ENCODE assay signal across 1 cellular context in the genomic region with DNA sequence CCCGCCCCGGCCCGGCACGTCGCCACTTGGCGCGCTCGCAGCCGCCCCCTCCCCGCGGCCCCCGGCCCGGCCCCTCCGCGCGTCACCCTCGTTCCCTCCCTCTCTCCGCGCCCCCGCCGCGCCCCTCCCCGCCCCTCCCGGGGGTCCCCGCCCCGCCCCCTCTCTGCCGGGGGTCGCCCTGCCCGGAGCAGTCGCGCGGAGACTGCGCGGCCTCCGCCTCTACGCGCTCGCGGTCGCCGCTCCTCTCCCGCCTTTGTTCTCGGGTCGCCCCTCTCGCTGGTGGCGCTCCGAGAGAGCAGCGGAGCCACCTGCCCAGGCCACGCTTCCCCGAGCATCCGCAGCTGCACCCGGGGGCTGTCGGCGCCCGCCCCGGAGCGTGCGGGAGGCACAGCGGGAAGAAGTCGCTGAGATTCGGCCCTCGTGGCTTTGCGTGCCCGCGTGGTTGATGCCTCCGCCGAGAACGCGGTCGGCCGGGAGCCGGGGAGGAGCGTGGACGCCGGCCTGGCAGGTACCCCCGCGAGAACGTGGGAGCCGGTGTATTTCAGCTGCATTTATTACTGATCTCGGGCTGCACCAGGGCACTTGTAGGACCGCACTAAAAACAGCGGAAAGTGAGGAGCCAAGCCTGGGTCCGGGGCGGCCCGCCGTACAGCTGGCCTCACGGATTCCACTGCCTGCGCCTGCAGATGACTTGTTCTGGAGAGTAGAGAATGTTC.
TF ChIP-seq lines count a peak whose summit lies in the region.

No MANE protein-coding gene starts in this region.

TF ChIP-seq in HepG2, 621 proteins besides CTCF, POLR2A, EP300 and RAD21 (continued from another document and continues in another):
- TF ChIP-seq, protein P1, sequence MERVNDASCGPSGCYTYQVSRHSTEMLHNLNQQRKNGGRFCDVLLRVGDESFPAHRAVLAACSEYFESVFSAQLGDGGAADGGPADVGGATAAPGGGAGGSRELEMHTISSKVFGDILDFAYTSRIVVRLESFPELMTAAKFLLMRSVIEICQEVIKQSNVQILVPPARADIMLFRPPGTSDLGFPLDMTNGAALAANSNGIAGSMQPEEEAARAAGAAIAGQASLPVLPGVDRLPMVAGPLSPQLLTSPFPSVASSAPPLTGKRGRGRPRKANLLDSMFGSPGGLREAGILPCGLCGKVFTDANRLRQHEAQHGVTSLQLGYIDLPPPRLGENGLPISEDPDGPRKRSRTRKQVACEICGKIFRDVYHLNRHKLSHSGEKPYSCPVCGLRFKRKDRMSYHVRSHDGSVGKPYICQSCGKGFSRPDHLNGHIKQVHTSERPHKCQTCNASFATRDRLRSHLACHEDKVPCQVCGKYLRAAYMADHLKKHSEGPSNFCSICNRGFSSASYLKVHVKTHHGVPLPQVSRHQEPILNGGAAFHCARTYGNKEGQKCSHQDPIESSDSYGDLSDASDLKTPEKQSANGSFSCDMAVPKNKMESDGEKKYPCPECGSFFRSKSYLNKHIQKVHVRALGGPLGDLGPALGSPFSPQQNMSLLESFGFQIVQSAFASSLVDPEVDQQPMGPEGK (CRISPR knock-in tag; IDR thresholded peaks at IDR 0.05), result 0 out of 2 replicates have a peak, but pooled peaks have one; percentile 47
- TF ChIP-seq GZF1 (CRISPR knock-in tag; IDR thresholded peaks at IDR 0.05) (peak; percentile 88), FOXA1 (IDR thresholded peaks at IDR 0.05) (no peak), FOXA1 (CRISPR knock-in tag; IDR thresholded peaks at IDR 0.05) (0 out of 2 replicates have a peak, but pooled peaks have one; percentile 26), RFXANK (CRISPR knock-in tag; IDR thresholded peaks at IDR 0.05) (no peak), ZNF7 (CRISPR knock-in tag; IDR thresholded peaks at IDR 0.05) (no peak), ZNF251 (CRISPR knock-in tag; IDR thresholded peaks at IDR 0.05) (no peak), FIP1L1 (IDR thresholded peaks at IDR 0.05; ENCODE audit: borderline replicate concordance, insufficient read depth, low read depth, low read length) (0 out of 2 replicates have a peak, but pooled peaks have one; percentile 89), NR2F1 (CRISPR knock-in tag; IDR thresholded peaks at IDR 0.05) (no peak), ZNF761 (CRISPR knock-in tag; conservative IDR thresholded peaks at IDR 0.05) (0 out of 2 replicates have a peak, but pooled peaks have one; percentile 58), MZF1 (CRISPR knock-in tag; IDR thresholded peaks at IDR 0.05; ENCODE audit: borderline replicate concordance) (no peak), NCOA2 (CRISPR knock-in tag; IDR thresholded peaks at IDR 0.05) (no peak; the same call in 1 of the 2 replicates), ZNF589 (CRISPR knock-in tag; conservative IDR thresholded peaks at IDR 0.05) (peak; percentile 97), NFIB (CRISPR knock-in tag; IDR thresholded peaks at IDR 0.05; ENCODE audit: borderline replicate concordance) (0 out of 2 replicates have a peak, but pooled peaks have one; percentile 58), AHR (CRISPR knock-in tag; IDR thresholded peaks at IDR 0.05) (peak; percentile 74; the same call in 1 of the 2 replicates), ZNF224 (CRISPR knock-in tag; IDR thresholded peaks at IDR 0.05) (no peak), KDM4B (CRISPR knock-in tag; IDR thresholded peaks at IDR 0.05) (peak; percentile 88), ZNF674 (CRISPR knock-in tag; IDR thresholded peaks at IDR 0.05; ENCODE audit: low read depth) (peak; percentile 90; the same call in 1 of the 2 replicates), ZFX (CRISPR knock-in tag; IDR thresholded peaks at IDR 0.05; ENCODE audit: low read depth) (peak; percentile 80), GTF2F1 (IDR thresholded peaks at IDR 0.05; ENCODE audit: low read length) (no peak), ZNF17 (CRISPR knock-in tag; IDR thresholded peaks at IDR 0.05) (no peak), POGZ (CRISPR knock-in tag; IDR thresholded peaks at IDR 0.05) (peak; percentile 76), SNRNP70 (IDR thresholded peaks at IDR 0.05; ENCODE audit: low read depth, low read length) (no peak), ATAD3A (CRISPR knock-in tag; IDR thresholded peaks at IDR 0.05) (no peak), ZBTB42 (CRISPR knock-in tag; IDR thresholded peaks at IDR 0.05) (peak; percentile 90), ZNF614 (CRISPR knock-in tag; IDR thresholded peaks at IDR 0.05; ENCODE audit: borderline replicate concordance) (peak; percentile 47; the same call in 1 of the 2 replicates), MAFK (conservative IDR thresholded peaks at IDR 0.05 in 1 of 2, IDR thresholded peaks at IDR 0.05 in 1 of 2; ENCODE audit: low read length in 2 of 2) (no peak), HHEX (CRISPR knock-in tag; IDR thresholded peaks at IDR 0.05) (no peak), PAX8 (CRISPR knock-in tag; IDR thresholded peaks at IDR 0.05; ENCODE audit: borderline replicate concordance) (no peak), ZNF788 (CRISPR knock-in tag; IDR thresholded peaks at IDR 0.05; ENCODE audit: borderline replicate concordance) (0 out of 2 replicates have a peak, but pooled peaks have one; percentile 18), ZBTB7A (CRISPR knock-in tag; IDR thresholded peaks at IDR 0.05) (peak; percentile 98), ATF7-NPFF (CRISPR knock-in tag; IDR thresholded peaks at IDR 0.05; ENCODE audit: low read depth) (peak; percentile 91; the same call in 1 of the 2 replicates), ZNF235 (CRISPR knock-in tag; IDR thresholded peaks at IDR 0.05; ENCODE audit: borderline replicate concordance) (peak; percentile 93; the same call in 1 of the 2 replicates), HCFC1 (IDR thresholded peaks at IDR 0.05; ENCODE audit: low read depth, low read length) (peak; percentile 4; the same call in 1 of the 2 replicates), GTF3A (CRISPR knock-in tag; conservative IDR thresholded peaks at IDR 0.05) (no peak), JUN (CRISPR knock-in tag; IDR thresholded peaks at IDR 0.05) (0 out of 2 replicates have a peak, but pooled peaks have one; percentile 31), TEAD3 (CRISPR knock-in tag; optimal IDR thresholded peaks at IDR 0.05; ENCODE audit: borderline replicate concordance) (peak; percentile 28), ZNF543 (CRISPR knock-in tag; IDR thresholded peaks at IDR 0.05) (peak; percentile 83; the same call in 1 of the 2 replicates), ZNF282 (IDR thresholded peaks at IDR 0.05; ENCODE audit: partially characterized antibody) (no peak), RNF2 (conservative IDR thresholded peaks at IDR 0.05; ENCODE audit: low read depth) (no peak; the same call in 1 of the 2 replicates), ZNF317 (CRISPR knock-in tag; IDR thresholded peaks at IDR 0.05) (peak; percentile 92), ZNF460 (CRISPR knock-in tag; IDR thresholded peaks at IDR 0.05; ENCODE audit: borderline replicate concordance) (0 out of 2 replicates have a peak, but pooled peaks have one; percentile 37), PRMT3 (CRISPR knock-in tag; IDR thresholded peaks at IDR 0.05; ENCODE audit: borderline replicate concordance, low read depth) (0 out of 2 replicates have a peak, but pooled peaks have one; percentile 42), ZNF570 (CRISPR knock-in tag; IDR thresholded peaks at IDR 0.05; ENCODE audit: borderline replicate concordance) (no peak), ZFP41 (CRISPR knock-in tag; IDR thresholded peaks at IDR 0.05; ENCODE audit: borderline replicate concordance) (peak; percentile 54; the same call in 1 of the 2 replicates), ZFY (CRISPR knock-in tag; IDR thresholded peaks at IDR 0.05) (peak; percentile 70)
- TF ChIP-seq, protein P2, sequence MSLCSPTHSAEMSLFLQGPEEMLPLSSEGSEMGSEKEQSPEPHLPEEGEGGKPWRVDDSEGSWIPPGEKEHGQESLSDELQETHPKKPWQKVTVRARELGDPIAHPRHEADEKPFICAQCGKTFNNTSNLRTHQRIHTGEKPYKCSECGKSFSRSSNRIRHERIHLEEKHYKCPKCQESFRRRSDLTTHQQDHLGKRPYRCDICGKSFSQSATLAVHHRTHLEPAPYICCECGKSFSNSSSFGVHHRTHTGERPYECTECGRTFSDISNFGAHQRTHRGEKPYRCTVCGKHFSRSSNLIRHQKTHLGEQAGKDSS (CRISPR knock-in tag; IDR thresholded peaks at IDR 0.05; ENCODE audit: borderline replicate concordance, low read depth), result no peak; the same call in 1 of the 2 replicates
- TF ChIP-seq, protein P3, sequence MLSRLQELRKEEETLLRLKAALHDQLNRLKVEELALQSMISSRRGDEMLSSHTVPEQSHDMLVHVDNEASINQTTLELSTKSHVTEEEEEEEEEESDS (CRISPR knock-in tag; IDR thresholded peaks at IDR 0.05; ENCODE audit: borderline replicate concordance), result 0 out of 2 replicates have a peak, but pooled peaks have one; percentile 16
- TF ChIP-seq, protein P4, sequence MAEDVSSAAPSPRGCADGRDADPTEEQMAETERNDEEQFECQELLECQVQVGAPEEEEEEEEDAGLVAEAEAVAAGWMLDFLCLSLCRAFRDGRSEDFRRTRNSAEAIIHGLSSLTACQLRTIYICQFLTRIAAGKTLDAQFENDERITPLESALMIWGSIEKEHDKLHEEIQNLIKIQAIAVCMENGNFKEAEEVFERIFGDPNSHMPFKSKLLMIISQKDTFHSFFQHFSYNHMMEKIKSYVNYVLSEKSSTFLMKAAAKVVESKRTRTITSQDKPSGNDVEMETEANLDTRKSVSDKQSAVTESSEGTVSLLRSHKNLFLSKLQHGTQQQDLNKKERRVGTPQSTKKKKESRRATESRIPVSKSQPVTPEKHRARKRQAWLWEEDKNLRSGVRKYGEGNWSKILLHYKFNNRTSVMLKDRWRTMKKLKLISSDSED (CRISPR knock-in tag; IDR thresholded peaks at IDR 0.05), result peak; percentile 95
- TF ChIP-seq, protein P5, sequence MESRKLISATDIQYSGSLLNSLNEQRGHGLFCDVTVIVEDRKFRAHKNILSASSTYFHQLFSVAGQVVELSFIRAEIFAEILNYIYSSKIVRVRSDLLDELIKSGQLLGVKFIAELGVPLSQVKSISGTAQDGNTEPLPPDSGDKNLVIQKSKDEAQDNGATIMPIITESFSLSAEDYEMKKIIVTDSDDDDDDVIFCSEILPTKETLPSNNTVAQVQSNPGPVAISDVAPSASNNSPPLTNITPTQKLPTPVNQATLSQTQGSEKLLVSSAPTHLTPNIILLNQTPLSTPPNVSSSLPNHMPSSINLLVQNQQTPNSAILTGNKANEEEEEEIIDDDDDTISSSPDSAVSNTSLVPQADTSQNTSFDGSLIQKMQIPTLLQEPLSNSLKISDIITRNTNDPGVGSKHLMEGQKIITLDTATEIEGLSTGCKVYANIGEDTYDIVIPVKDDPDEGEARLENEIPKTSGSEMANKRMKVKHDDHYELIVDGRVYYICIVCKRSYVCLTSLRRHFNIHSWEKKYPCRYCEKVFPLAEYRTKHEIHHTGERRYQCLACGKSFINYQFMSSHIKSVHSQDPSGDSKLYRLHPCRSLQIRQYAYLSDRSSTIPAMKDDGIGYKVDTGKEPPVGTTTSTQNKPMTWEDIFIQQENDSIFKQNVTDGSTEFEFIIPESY (CRISPR knock-in tag; IDR thresholded peaks at IDR 0.05), result 0 out of 2 replicates have a peak, but pooled peaks have one; percentile 35
- TF ChIP-seq, protein P6, sequence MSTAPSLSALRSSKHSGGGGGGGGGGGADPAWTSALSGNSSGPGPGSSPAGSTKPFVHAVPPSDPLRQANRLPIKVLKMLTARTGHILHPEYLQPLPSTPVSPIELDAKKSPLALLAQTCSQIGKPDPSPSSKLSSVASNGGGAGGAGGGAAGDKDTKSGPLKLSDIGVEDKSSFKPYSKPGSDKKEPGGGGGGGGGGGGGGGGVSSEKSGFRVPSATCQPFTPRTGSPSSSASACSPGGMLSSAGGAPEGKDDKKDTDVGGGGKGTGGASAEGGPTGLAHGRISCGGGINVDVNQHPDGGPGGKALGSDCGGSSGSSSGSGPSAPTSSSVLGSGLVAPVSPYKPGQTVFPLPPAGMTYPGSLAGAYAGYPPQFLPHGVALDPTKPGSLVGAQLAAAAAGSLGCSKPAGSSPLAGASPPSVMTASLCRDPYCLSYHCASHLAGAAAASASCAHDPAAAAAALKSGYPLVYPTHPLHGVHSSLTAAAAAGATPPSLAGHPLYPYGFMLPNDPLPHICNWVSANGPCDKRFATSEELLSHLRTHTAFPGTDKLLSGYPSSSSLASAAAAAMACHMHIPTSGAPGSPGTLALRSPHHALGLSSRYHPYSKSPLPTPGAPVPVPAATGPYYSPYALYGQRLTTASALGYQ (CRISPR knock-in tag; IDR thresholded peaks at IDR 0.05), result peak; percentile 20
- TF ChIP-seq, protein P7, sequence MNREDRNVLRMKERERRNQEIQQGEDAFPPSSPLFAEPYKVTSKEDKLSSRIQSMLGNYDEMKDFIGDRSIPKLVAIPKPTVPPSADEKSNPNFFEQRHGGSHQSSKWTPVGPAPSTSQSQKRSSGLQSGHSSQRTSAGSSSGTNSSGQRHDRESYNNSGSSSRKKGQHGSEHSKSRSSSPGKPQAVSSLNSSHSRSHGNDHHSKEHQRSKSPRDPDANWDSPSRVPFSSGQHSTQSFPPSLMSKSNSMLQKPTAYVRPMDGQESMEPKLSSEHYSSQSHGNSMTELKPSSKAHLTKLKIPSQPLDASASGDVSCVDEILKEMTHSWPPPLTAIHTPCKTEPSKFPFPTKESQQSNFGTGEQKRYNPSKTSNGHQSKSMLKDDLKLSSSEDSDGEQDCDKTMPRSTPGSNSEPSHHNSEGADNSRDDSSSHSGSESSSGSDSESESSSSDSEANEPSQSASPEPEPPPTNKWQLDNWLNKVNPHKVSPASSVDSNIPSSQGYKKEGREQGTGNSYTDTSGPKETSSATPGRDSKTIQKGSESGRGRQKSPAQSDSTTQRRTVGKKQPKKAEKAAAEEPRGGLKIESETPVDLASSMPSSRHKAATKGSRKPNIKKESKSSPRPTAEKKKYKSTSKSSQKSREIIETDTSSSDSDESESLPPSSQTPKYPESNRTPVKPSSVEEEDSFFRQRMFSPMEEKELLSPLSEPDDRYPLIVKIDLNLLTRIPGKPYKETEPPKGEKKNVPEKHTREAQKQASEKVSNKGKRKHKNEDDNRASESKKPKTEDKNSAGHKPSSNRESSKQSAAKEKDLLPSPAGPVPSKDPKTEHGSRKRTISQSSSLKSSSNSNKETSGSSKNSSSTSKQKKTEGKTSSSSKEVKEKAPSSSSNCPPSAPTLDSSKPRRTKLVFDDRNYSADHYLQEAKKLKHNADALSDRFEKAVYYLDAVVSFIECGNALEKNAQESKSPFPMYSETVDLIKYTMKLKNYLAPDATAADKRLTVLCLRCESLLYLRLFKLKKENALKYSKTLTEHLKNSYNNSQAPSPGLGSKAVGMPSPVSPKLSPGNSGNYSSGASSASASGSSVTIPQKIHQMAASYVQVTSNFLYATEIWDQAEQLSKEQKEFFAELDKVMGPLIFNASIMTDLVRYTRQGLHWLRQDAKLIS (CRISPR knock-in tag; IDR thresholded peaks at IDR 0.05), result peak; percentile 93
- TF ChIP-seq, protein P8, sequence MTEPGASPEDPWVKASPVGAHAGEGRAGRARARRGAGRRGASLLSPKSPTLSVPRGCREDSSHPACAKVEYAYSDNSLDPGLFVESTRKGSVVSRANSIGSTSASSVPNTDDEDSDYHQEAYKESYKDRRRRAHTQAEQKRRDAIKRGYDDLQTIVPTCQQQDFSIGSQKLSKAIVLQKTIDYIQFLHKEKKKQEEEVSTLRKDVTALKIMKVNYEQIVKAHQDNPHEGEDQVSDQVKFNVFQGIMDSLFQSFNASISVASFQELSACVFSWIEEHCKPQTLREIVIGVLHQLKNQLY (CRISPR knock-in tag; IDR thresholded peaks at IDR 0.05), result peak; percentile 10; the same call in 1 of the 2 replicates
